In genomic region chr4:76083386-76083785, GRCh38 we compare ENCODE assay signal across 26 cellular contexts. TPM values are rescaled to one million over a fixed set of nuclear protein-coding genes. Genes with fewer than 3 reads are reported as not detected.
"Had no signal": no experiment of that assay in that cellular context is flagged by ENCODE, and none has a peak within 500 bp of the region (broad histone marks: within the 10 kb centered on the region; RNA-seq: fewer than 3 reads in every experiment).

No MANE protein-coding gene starts in this region.

- H3K79me2 ChIP-seq: hepatocyte had no signal

- H3K4me1 Mint-ChIP-seq: naive thymus-derived CD8-positive, alpha-beta T cell; stimulated activated naive B cell treated with anti-CD40 and anti-IgM and Interleukin-4, amounts not matched to agents 10 μg/mL and 1 μg/mL and 100 μg/mL, for 72 hours had no signal

- H3K27ac Mint-ChIP-seq: dendritic cell treated with granulocyte-macrophage colony-stimulating factor and Interleukin-4, amounts not matched to agents 40 ng/mL and 50 ng/mL, for 4 days; effector memory CD8-positive, alpha-beta T cell; naive thymus-derived CD8-positive, alpha-beta T cell; stimulated activated naive B cell treated with anti-CD40 and anti-IgM and Interleukin-4, amounts not matched to agents 10 μg/mL and 1 μg/mL and 100 μg/mL, for 72 hours; stimulated activated naive CD8-positive, alpha-beta T cell treated with anti-CD3 and anti-CD28 coated beads, Interleukin-15, amount 100 ng/mL, for 72 hours had no signal

- FAIRE-seq: colon had no signal

- H3K27ac ChIP-seq: hepatocyte, ovary, right lobe of liver, spleen, testis, tibial nerve, upper lobe of right lung, vagina had no signal

- H2AFZ ChIP-seq: hepatocyte had no signal

- H3K4me2 ChIP-seq: hepatocyte had no signal

- H3K9me3 ChIP-seq: mucosa of descending colon, ovary, right lobe of liver, spleen, testis, tibial nerve, upper lobe of right lung, vagina had no signal

- H3K4me3 ChIP-seq: hepatocyte, mucosa of descending colon, ovary, right lobe of liver, spleen, testis, tibial nerve, upper lobe of right lung, vagina had no signal

- H3K4me1 ChIP-seq: spleen, testis, upper lobe of right lung, vagina had no signal

- H3K36me3 Mint-ChIP-seq: naive thymus-derived CD8-positive, alpha-beta T cell; stimulated activated naive B cell treated with anti-CD40 and anti-IgM and Interleukin-4, amounts not matched to agents 10 μg/mL and 1 μg/mL and 100 μg/mL, for 72 hours had no signal

- H3K27me3 ChIP-seq: hepatocyte, ovary, right lobe of liver, spleen, testis, tibial nerve, upper lobe of right lung, vagina had no signal

- DNase-seq: cerebellar nuclear complex; effector memory CD8-positive, alpha-beta T cell; erythroblast; mucosa of descending colon; naive thymus-derived CD8-positive, alpha-beta T cell; nucleus accumbens; ovary; right lobe of liver; spleen; stimulated activated CD4-positive, alpha-beta T cell treated with anti-CD3 and anti-CD28 coated beads, Interleukin-15, amount 100 ng/mL, for 24 hours; stimulated activated CD4-positive, alpha-beta T cell treated with anti-CD3 and anti-CD28 coated beads, Interleukin-1b, Interleukin-23, amount 100 ng/mL, for 48 hours; stimulated activated CD4-positive, alpha-beta T cell treated with anti-CD3 and anti-CD28 coated beads, Interleukin-4, amount 100 ng/mL, for 24 hours; stimulated activated naive B cell treated with anti-CD40 and anti-IgM and Interleukin-4, amounts not matched to agents 10 μg/mL and 1 μg/mL and 100 μg/mL, for 72 hours; stimulated activated naive CD8-positive, alpha-beta T cell treated with anti-CD3 and anti-CD28 coated beads, Interleukin-15, amount 100 ng/mL, for 72 hours; testis; upper lobe of right lung had no signal

- H3K36me3 ChIP-seq: ovary, right lobe of liver, spleen, tibial nerve, upper lobe of right lung, vagina had no signal

- H3K4me3 Mint-ChIP-seq: dendritic cell treated with granulocyte-macrophage colony-stimulating factor and Interleukin-4, amounts not matched to agents 40 ng/mL and 50 ng/mL, for 4 days; effector memory CD8-positive, alpha-beta T cell; naive thymus-derived CD8-positive, alpha-beta T cell; neural crest cell; stimulated activated naive B cell treated with anti-CD40 and anti-IgM and Interleukin-4, amounts not matched to agents 10 μg/mL and 1 μg/mL and 100 μg/mL, for 72 hours; stimulated activated naive CD8-positive, alpha-beta T cell treated with anti-CD3 and anti-CD28 coated beads, Interleukin-15, amount 100 ng/mL, for 72 hours had no signal

- H3K9me3 Mint-ChIP-seq: dendritic cell treated with granulocyte-macrophage colony-stimulating factor and Interleukin-4, amounts not matched to agents 40 ng/mL and 50 ng/mL, for 4 days; effector memory CD8-positive, alpha-beta T cell; naive thymus-derived CD8-positive, alpha-beta T cell; neural crest cell; stimulated activated naive B cell treated with anti-CD40 and anti-IgM and Interleukin-4, amounts not matched to agents 10 μg/mL and 1 μg/mL and 100 μg/mL, for 72 hours; stimulated activated naive CD8-positive, alpha-beta T cell treated with anti-CD3 and anti-CD28 coated beads, Interleukin-15, amount 100 ng/mL, for 72 hours had no signal

- ATAC-seq: effector memory CD8-positive, alpha-beta T cell; mucosa of descending colon; naive thymus-derived CD8-positive, alpha-beta T cell; stimulated activated naive B cell treated with anti-CD40 and anti-IgM and Interleukin-4, amounts not matched to agents 10 μg/mL and 1 μg/mL and 100 μg/mL, for 72 hours; stimulated activated naive CD8-positive, alpha-beta T cell treated with anti-CD3 and anti-CD28 coated beads, Interleukin-15, amount 100 ng/mL, for 72 hours; upper lobe of right lung had no signal

RNA-seq across cellular contexts. Expression of gene ART3, which starts 8.9 kb away (rescaled TPM):
- total RNA-seq: fibroblast of villous mesenchyme; kidney epithelial cell; naive thymus-derived CD8-positive, alpha-beta T cell; neural crest cell; right lobe of liver; subcutaneous adipose tissue; upper lobe of right lung had no signal
- polyA plus RNA-seq: naive thymus-derived CD8-positive, alpha-beta T cell had no signal

RNA-seq across cellular contexts. Expression of gene CXCL11, which starts 47.5 kb away (rescaled TPM):
- total RNA-seq: fibroblast of villous mesenchyme; hepatocyte; kidney epithelial cell; lower leg skin; naive thymus-derived CD8-positive, alpha-beta T cell; neural crest cell; tibial nerve; upper lobe of right lung; vagina had no signal
- polyA plus RNA-seq: hepatocyte; naive thymus-derived CD8-positive, alpha-beta T cell had no signal
